1 cellular context compared by ENCODE assay signal in genomic region chr1:232166942-232167341, GRCh38.
TF ChIP-seq lines count a peak whose summit lies in the region.

No MANE protein-coding gene starts in this region.

TF ChIP-seq in GM23338, 12 proteins besides CTCF, POLR2A, EP300 and RAD21 (continued from another document):
- TF ChIP-seq, protein P1, sequence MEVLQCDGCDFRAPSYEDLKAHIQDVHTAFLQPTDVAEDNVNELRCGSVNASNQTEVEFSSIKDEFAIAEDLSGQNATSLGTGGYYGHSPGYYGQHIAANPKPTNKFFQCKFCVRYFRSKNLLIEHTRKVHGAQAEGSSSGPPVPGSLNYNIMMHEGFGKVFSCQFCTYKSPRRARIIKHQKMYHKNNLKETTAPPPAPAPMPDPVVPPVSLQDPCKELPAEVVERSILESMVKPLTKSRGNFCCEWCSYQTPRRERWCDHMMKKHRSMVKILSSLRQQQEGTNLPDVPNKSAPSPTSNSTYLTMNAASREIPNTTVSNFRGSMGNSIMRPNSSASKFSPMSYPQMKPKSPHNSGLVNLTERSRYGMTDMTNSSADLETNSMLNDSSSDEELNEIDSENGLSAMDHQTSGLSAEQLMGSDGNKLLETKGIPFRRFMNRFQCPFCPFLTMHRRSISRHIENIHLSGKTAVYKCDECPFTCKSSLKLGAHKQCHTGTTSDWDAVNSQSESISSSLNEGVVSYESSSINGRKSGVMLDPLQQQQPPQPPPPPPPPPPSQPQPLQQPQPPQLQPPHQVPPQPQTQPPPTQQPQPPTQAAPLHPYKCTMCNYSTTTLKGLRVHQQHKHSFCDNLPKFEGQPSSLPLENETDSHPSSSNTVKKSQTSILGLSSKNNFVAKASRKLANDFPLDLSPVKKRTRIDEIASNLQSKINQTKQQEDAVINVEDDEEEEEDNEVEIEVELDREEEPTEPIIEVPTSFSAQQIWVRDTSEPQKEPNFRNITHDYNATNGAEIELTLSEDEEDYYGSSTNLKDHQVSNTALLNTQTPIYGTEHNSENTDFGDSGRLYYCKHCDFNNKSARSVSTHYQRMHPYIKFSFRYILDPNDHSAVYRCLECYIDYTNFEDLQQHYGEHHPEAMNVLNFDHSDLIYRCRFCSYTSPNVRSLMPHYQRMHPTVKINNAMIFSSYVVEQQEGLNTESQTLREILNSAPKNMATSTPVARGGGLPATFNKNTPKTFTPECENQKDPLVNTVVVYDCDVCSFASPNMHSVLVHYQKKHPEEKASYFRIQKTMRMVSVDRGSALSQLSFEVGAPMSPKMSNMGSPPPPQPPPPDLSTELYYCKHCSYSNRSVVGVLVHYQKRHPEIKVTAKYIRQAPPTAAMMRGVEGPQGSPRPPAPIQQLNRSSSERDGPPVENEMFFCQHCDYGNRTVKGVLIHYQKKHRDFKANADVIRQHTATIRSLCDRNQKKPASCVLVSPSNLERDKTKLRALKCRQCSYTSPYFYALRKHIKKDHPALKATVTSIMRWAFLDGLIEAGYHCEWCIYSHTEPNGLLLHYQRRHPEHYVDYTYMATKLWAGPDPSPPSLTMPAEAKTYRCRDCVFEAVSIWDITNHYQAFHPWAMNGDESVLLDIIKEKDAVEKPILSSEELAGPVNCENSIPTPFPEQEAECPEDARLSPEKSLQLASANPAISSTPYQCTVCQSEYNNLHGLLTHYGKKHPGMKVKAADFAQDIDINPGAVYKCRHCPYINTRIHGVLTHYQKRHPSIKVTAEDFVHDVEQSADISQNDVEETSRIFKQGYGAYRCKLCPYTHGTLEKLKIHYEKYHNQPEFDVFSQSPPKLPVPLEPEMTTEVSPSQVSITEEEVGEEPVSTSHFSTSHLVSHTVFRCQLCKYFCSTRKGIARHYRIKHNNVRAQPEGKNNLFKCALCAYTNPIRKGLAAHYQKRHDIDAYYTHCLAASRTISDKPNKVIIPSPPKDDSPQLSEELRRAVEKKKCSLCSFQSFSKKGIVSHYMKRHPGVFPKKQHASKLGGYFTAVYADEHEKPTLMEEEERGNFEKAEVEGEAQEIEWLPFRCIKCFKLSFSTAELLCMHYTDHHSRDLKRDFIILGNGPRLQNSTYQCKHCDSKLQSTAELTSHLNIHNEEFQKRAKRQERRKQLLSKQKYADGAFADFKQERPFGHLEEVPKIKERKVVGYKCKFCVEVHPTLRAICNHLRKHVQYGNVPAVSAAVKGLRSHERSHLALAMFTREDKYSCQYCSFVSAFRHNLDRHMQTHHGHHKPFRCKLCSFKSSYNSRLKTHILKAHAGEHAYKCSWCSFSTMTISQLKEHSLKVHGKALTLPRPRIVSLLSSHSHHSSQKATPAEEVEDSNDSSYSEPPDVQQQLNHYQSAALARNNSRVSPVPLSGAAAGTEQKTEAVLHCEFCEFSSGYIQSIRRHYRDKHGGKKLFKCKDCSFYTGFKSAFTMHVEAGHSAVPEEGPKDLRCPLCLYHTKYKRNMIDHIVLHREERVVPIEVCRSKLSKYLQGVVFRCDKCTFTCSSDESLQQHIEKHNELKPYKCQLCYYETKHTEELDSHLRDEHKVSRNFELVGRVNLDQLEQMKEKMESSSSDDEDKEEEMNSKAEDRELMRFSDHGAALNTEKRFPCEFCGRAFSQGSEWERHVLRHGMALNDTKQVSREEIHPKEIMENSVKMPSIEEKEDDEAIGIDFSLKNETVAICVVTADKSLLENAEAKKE (CRISPR knock-in tag; IDR thresholded peaks at IDR 0.05): no peak
- TF ChIP-seq POLR2AphosphoS5 (IDR thresholded peaks at IDR 0.05; ENCODE audit: low read depth) (peak; percentile 31; the same call in 1 of the 2 replicates), CREB1 (CRISPR knock-in tag; IDR thresholded peaks at IDR 0.05; ENCODE audit: low read depth) (peak; percentile 54; the same call in 1 of the 2 replicates), REST (IDR thresholded peaks at IDR 0.05; ENCODE audit: unreplicated experiment) (no peak), EZH2 (IDR thresholded peaks at IDR 0.05; ENCODE audit: low read depth, unreplicated experiment) (no peak)
